In genomic region chr1:16630661-16631247, GRCh38 we compare ENCODE assay signal across 12 cellular contexts. TPM values are rescaled to one million over a fixed set of nuclear protein-coding genes. Genes with fewer than 3 reads are reported as not detected.
DNase-seq lines count a peak whose midpoint lies in the region; ATAC-seq, FAIRE-seq and TF ChIP-seq lines count a peak whose summit lies in the region.
"Had no signal": no experiment of that assay in that cellular context is flagged by ENCODE, and none has a peak within 500 bp of the region (broad histone marks: within the 10 kb centered on the region; RNA-seq: fewer than 3 reads in every experiment).

No MANE protein-coding gene starts in this region.

- FAIRE-seq in pancreas (lab: Jason Lieb, UNC), result no peak

- peaks cover 66 to 75% of the 10 kb centered on the region in 2 donors for H3K36me3 Mint-ChIP-seq in CD4-positive, alpha-beta memory T cell

- no peaks in the 10 kb centered on the region for H3K27me3 ChIP-seq in Peyer's patch
- no peaks in the 10 kb centered on the region for H3K27me3 ChIP-seq in pancreas
- H3K27me3 ChIP-seq in CD4-positive, alpha-beta memory T cell (ENCODE audit: insufficient read depth, low read length), result no peaks in the 10 kb centered on the region
- H3K27me3 ChIP-seq: ascending aorta had no signal

- H3K9me3 Mint-ChIP-seq in CD4-positive, alpha-beta memory T cell, result peaks cover 0 to 2% (median 0%) of the 10 kb centered on the region in 8 donors

- intact Hi-C loops in cardiac septum (cut with DNase I), result no loop called here
- intact Hi-C loops in pancreas (cut with DNase I), result no loop called here
- intact Hi-C loops in CD4-positive, alpha-beta memory T cell (cut with micrococcal nuclease), result no loop called here

- no peak overlapping the region for H3K4me3 ChIP-seq in Peyer's patch
- H3K4me3 ChIP-seq in pancreas, result no peak overlapping the region
- no peak overlapping the region for H3K4me3 ChIP-seq in CD4-positive, alpha-beta memory T cell (ENCODE audit: low read length in 2 of 2)
- H3K4me3 ChIP-seq: ascending aorta had no signal

- ATAC-seq in pancreas, result no peak
- no peak for ATAC-seq in HG03378 (IDR thresholded peaks at IDR 0.05; ENCODE audit: unreplicated experiment)

- POLR2A ChIA-PET in CD4-positive, alpha-beta memory T cell (lab: Charles Lee; ENCODE audit: partially characterized antibody), result no interaction called here

- no peaks in the 10 kb centered on the region for H3K4me1 ChIP-seq in Peyer's patch
- no peaks in the 10 kb centered on the region for H3K4me1 ChIP-seq in pancreas
- H3K4me1 ChIP-seq in CD4-positive, alpha-beta memory T cell (ENCODE audit: insufficient read depth, low read length), result no peaks in the 10 kb centered on the region
- H3K4me1 ChIP-seq: ascending aorta had no signal

- TF ChIP-seq CTCF in Peyer's patch (IDR thresholded peaks at IDR 0.05), result no peak
- no peak for TF ChIP-seq CTCF in pancreas (IDR thresholded peaks at IDR 0.05)

- peak overlapping the region in 2 of 7 donors; percentile 0 to 41 for H3K27ac Mint-ChIP-seq in CD4-positive, alpha-beta memory T cell

- H3K9me3 ChIP-seq in Peyer's patch (no peaks in the 10 kb centered on the region), pancreas (no peaks in the 10 kb centered on the region)
- H3K9me3 ChIP-seq in CD4-positive, alpha-beta memory T cell (ENCODE audit: control insufficient read depth in 1 of 2, low read length in 2 of 2), result no peaks in the 10 kb centered on the region
- H3K9me3 ChIP-seq: ascending aorta had no signal

- H3K27ac ChIP-seq in Peyer's patch, result no peak overlapping the region
- no peak overlapping the region for H3K27ac ChIP-seq in pancreas
- H3K27ac ChIP-seq in CD4-positive, alpha-beta memory T cell (ENCODE audit: low read depth, low read length), result no peak overlapping the region
- H3K27ac ChIP-seq: ascending aorta had no signal

- TF ChIP-seq POLR2A in Peyer's patch (IDR thresholded peaks at IDR 0.05), result no peak

- no peaks in the 10 kb centered on the region for H3K27me3 Mint-ChIP-seq in CD4-positive, alpha-beta memory T cell

- H3K36me3 ChIP-seq in Peyer's patch (peaks cover 2 to 93% (median 6%) of the 10 kb centered on the region in 3 donors), pancreas (peaks cover 9 to 69% (median 46%) of the 10 kb centered on the region in 3 donors)
- peaks cover 60% of the 10 kb centered on the region for H3K36me3 ChIP-seq in CD4-positive, alpha-beta memory T cell (ENCODE audit: insufficient read depth, low read length)

- WGBS in pancreas, 2 donors, result 89% methylated on average over 36 of the region's 36 CpGs

- no peak overlapping the region for H3K4me3 Mint-ChIP-seq in CD4-positive, alpha-beta memory T cell

- CTCF ChIA-PET in CD4-positive, alpha-beta memory T cell (lab: Charles Lee; ENCODE audit: partially characterized antibody), result interaction anchor here (1.0 kb wide), 1 partner anchor 8 kb away, joined by 3 read pairs; no protein-coding TSS in a partner anchor

- H3K4me1 Mint-ChIP-seq in CD4-positive, alpha-beta memory T cell, result peaks cover 2 to 10% (median 7%) of the 10 kb centered on the region in 4 donors

- peak; percentile 33 for DNase-seq in D341Med (ENCODE audit: low spot score)
- DNase-seq in Peyer's patch, result peak; percentile 16 to 55 (median 53)
- DNase-seq in cardiac septum (ENCODE audit: low spot score), result peak; percentile 77
- peak in 5 of 6 donors; percentile 35 to 88 (median 57) for DNase-seq in pancreas
- no peak for DNase-seq in cerebellar cortex (ENCODE audit: low spot score)
- DNase-seq in medulla oblongata (ENCODE audit: extremely low spot score), result no peak
- no peak for DNase-seq in CD4-positive, alpha-beta memory T cell
- DNase-seq: C1 segment of cervical spinal cord; GDM1; stimulated activated CD4-positive, alpha-beta T cell treated with anti-CD3 and anti-CD28 coated beads, Interleukin-4, amount 100 ng/mL, for 4 hours had no signal

RNA-seq across cellular contexts. Expression of gene NBPF1, which starts 17.4 kb away (rescaled TPM):
- total RNA-seq in Peyer's patch (100 to 1,000 TPM in 3 of 4 donors, 10 to 100 TPM in 1; 73.9 to 145 (median 115) TPM), cardiac septum (12.6 TPM), pancreas (10 to 100 TPM; 12.4 to 32.2 (median 14.3) TPM)
- polyA plus RNA-seq in pancreas, result 1 to 10 TPM; 4.0 to 5.8 TPM
- 10 to 100 TPM; 16.7 to 17.0 TPM for total RNA-seq in CD4-positive, alpha-beta memory T cell
- polyA plus RNA-seq in CD4-positive, alpha-beta memory T cell, result 10 to 100 TPM in 1 of 2 donors, 1 to 10 TPM in 1; 4.1 to 10.4 TPM

RNA-seq across cellular contexts. Expression of gene RNU1-3, which starts 36.0 kb away (rescaled TPM):
- total RNA-seq in Peyer's patch, result under 1 TPM; under 0.01 TPM
- total RNA-seq in cardiac septum, result 6,195 TPM
- total RNA-seq in pancreas, result 1,000 to 10,000 TPM in 4 of 6 donors, 100 to 1,000 TPM in 2; 687 to 5,169 (median 2,340) TPM
- not detected for polyA plus RNA-seq in pancreas
- total RNA-seq in CD4-positive, alpha-beta memory T cell, result 1,000 to 10,000 TPM; 3,010 to 3,866 TPM
- not detected for polyA plus RNA-seq in CD4-positive, alpha-beta memory T cell

Comparison
In these comparisons a context has a peak if more than half of its experiments do, and no peak if none do; other contexts are left out.
1. DNase-seq: peak in D341Med (single experiment), Peyer's patch (3 of 3), cardiac septum (single experiment) and pancreas (5 of 6); none in cerebellar cortex (single experiment), medulla oblongata (single experiment) and CD4-positive, alpha-beta memory T cell (0 of 5).
2. RNA of gene RNU1-3, which starts 36.0 kb away (total RNA-seq): 6,195 TPM in cardiac septum (single experiment), 3,010 to 3,866 TPM in CD4-positive, alpha-beta memory T cell and 687 to 5,169 TPM in pancreas; under 0.01 TPM in Peyer's patch; every median in the first group is over 100 times any median in the second.